ENCODE assay signal across 8 cellular contexts in genomic region chr19:50476943-50477264, GRCh38. TPM values are rescaled to one million over a fixed set of nuclear protein-coding genes. Genes with fewer than 3 reads are reported as not detected.
DNase-seq lines count a peak whose midpoint lies in the region; ATAC-seq and TF ChIP-seq lines count a peak whose summit lies in the region.

No MANE protein-coding gene starts in this region.

- whole genome bisulfite sequencing in esophagus, 2 donors = 13 to 20% methylated on average over 17 of the region's 17 CpGs

- POLR2A ChIA-PET in RWPE1 (lab: Yijun Ruan, JAX; ENCODE audit: low non-redundant PET) = no interaction called here

- peak overlapping the region; percentile 85 for H3K27ac Mint-ChIP-seq in Calu3 (ENCODE audit: unreplicated experiment)

- H3K4me3 ChIP-seq in esophagus (ENCODE audit: low read depth in 1 of 2, low read length in 2 of 2) = peak overlapping the region; percentile 86 to 88
- peak overlapping the region; percentile 95 for H3K4me3 ChIP-seq in parathyroid adenoma (ENCODE audit: low read depth, low read length)

- DNase-seq in Calu3 (no peak), RWPE1 (ENCODE audit: low spot score) (no peak), foreskin melanocyte (no peak)

- H3K9ac ChIP-seq in parathyroid adenoma = peak overlapping the region; percentile 100

- H3K27me3 ChIP-seq in esophagus (ENCODE audit: control insufficient read depth in 1 of 2, insufficient read depth in 2 of 2, low read length in 2 of 2) (no peaks in the 10 kb centered on the region), parathyroid adenoma (ENCODE audit: control insufficient read depth, insufficient read depth, low read length) (no peaks in the 10 kb centered on the region)

- TF ChIP-seq CTCF in Calu3 (IDR thresholded peaks at IDR 0.05; ENCODE audit: unreplicated experiment) = no peak
- TF ChIP-seq CTCF in RWPE1 (conservative IDR thresholded peaks at IDR 0.05; ENCODE audit: low read depth) = no peak
- no peak for TF ChIP-seq CTCF in parathyroid adenoma (IDR thresholded peaks at IDR 0.05)

- no peak for ATAC-seq in HG03442 (IDR thresholded peaks at IDR 0.05; ENCODE audit: unreplicated experiment)
- no peak for ATAC-seq in HG02588 (IDR thresholded peaks at IDR 0.05; ENCODE audit: unreplicated experiment)
- ATAC-seq in GM18868 (IDR thresholded peaks at IDR 0.05; ENCODE audit: unreplicated experiment) = no peak

- H3K9me3 Mint-ChIP-seq in Calu3 (ENCODE audit: low read depth, unreplicated experiment) = no peaks in the 10 kb centered on the region

- H3K36me3 ChIP-seq in esophagus (ENCODE audit: control insufficient read depth in 2 of 2, insufficient read depth in 2 of 2, low read length in 1 of 2) = peaks cover 0 to 28% of the 10 kb centered on the region in 2 donors
- no peaks in the 10 kb centered on the region for H3K36me3 ChIP-seq in parathyroid adenoma (ENCODE audit: control insufficient read depth, insufficient read depth, low read length)

- peaks cover 52% of the 10 kb centered on the region for H3K36me3 Mint-ChIP-seq in Calu3 (ENCODE audit: insufficient read depth, unreplicated experiment)

- H3K9me3 ChIP-seq in esophagus (ENCODE audit: control insufficient read depth in 2 of 2, insufficient read depth in 1 of 2, low read depth in 1 of 2, low read length in 1 of 2) = peaks cover 0 to 3% of the 10 kb centered on the region in 2 donors
- no peaks in the 10 kb centered on the region for H3K9me3 ChIP-seq in parathyroid adenoma (ENCODE audit: control insufficient read depth, low read length)

- H2AFZ ChIP-seq in parathyroid adenoma = peak overlapping the region; percentile 100

- peak overlapping the region; percentile 100 for H3K4me3 Mint-ChIP-seq in Calu3 (ENCODE audit: low read depth, unreplicated experiment)

- TSS peak; percentile 72 for BruUV-seq in Calu3 (replicated peaks; lab: Mats Ljungman, UMichigan)

- intact Hi-C loops in Calu3 (cut with micrococcal nuclease; ENCODE audit: unreplicated experiment) = no loop called here

- H3K4me1 Mint-ChIP-seq in Calu3 (ENCODE audit: low read depth, unreplicated experiment) = peaks cover 10% of the 10 kb centered on the region

- H3K27ac ChIP-seq in RWPE1 (peak overlapping the region; percentile 79), esophagus (ENCODE audit: low read depth in 2 of 2, low read length in 1 of 2) (peak overlapping the region; percentile 64 to 92), parathyroid adenoma (peak overlapping the region; percentile 99)

- H3K79me2 ChIP-seq in parathyroid adenoma = peaks cover 24% of the 10 kb centered on the region

- H3K27me3 Mint-ChIP-seq in Calu3 (ENCODE audit: unreplicated experiment) = peaks cover 18% of the 10 kb centered on the region

- CTCF ChIA-PET in Calu3 (lab: Charles Lee) (interaction anchor here (0.7 kb wide), 1 partner anchor 168 kb away, joined by 7 read pairs; no protein-coding TSS in a partner anchor), RWPE1 (lab: Yijun Ruan, JAX) (interaction anchor here (0.6 kb wide), 1 partner anchor 167 kb away, joined by 4 read pairs; no protein-coding TSS in a partner anchor)

- peaks cover 3 to 11% of the 10 kb centered on the region in 2 donors for H3K4me1 ChIP-seq in esophagus (ENCODE audit: control insufficient read depth in 2 of 2, insufficient read depth in 2 of 2, low read length in 1 of 2)
- peaks cover 11% of the 10 kb centered on the region for H3K4me1 ChIP-seq in parathyroid adenoma

- H3K4me2 ChIP-seq in parathyroid adenoma (ENCODE audit: low read length) = peak overlapping the region; percentile 90

RNA-seq across cellular contexts. Expression of gene GARIN5A, which starts 0.3 kb away (rescaled TPM):
- total RNA-seq in Calu3 (2022) = 6.0 and 7.8 TPM in 2 replicates
- 1 to 10 TPM; 1.3 to 1.4 TPM for polyA plus RNA-seq in esophagus

RNA-seq across cellular contexts. Expression of gene EMC10, which starts 0.6 kb away (rescaled TPM):
- 200 and 214 TPM in 2 replicates for total RNA-seq in Calu3 (2022)
- polyA plus RNA-seq in esophagus = 10 to 100 TPM; 41.9 to 62.9 TPM

RNA-seq across cellular contexts. Expression of gene JOSD2, which starts 34.1 kb away (rescaled TPM):
- 33.5 and 38.6 TPM in 2 replicates for total RNA-seq in Calu3 (2022)
- polyA plus RNA-seq in esophagus = 10 to 100 TPM; 39.4 to 54.5 TPM

RNA-seq across cellular contexts. Expression of gene ASPDH, which starts 36.8 kb away (rescaled TPM):
- total RNA-seq in Calu3 (2022) = not detected in 2 replicates
- polyA plus RNA-seq in esophagus = not detected

RNA-seq across cellular contexts. Expression of gene MYBPC2, which starts 44.2 kb away (rescaled TPM):
- not detected in 2 replicates for total RNA-seq in Calu3 (2022)
- polyA plus RNA-seq in esophagus = under 1 TPM in 1 of 2 donors, not detected in 1; 0.12 TPM
